31 cellular contexts compared by ENCODE assay signal in the genomic region with DNA sequence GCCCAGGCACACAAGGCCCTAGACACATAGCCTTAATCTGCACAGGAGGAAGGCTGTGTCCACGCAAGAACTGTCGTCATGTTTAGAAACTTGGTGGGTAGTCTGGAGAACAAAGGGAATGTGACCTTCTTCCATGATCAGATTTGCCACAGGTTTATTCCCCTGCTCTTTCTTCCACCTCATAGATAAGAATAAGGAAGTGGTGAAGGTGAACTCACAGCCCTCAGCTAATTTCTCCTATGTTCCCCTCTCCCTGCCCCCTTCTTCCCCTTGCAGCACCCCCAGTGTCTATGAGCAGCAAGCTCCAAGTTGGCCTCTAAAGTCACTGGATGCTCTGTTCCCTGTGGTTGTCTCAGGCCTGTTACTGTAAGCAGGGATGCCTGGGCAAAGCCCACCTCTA.
"Had no signal": no experiment of that assay in that cellular context is flagged by ENCODE, and none has a peak within 500 bp of the region (broad histone marks: within the 10 kb centered on the region; RNA-seq: fewer than 3 reads in every experiment).

No MANE protein-coding gene starts in this region.

- H3K27ac ChIP-seq: ascending aorta, esophagus muscularis mucosa, foreskin keratinocyte, gastrocnemius medialis, heart right ventricle, hepatocyte, WERI-Rb-1 had no signal

- H3K36me3 ChIP-seq: ascending aorta, esophagus muscularis mucosa, gastrocnemius medialis, heart right ventricle, WERI-Rb-1 had no signal

- H3K4me1 ChIP-seq: ascending aorta, esophagus muscularis mucosa, foreskin keratinocyte, gastrocnemius medialis, heart right ventricle had no signal

- FAIRE-seq: colon had no signal

- DNase-seq: activated B cell treated with CpG ODN at 0.5 μM for 24 hours; activated CD4-positive, alpha-beta T cell treated with anti-CD3 and anti-CD28 coated beads for 48 hours; activated CD4-positive, alpha-beta T cell treated with anti-CD3 and anti-CD28 coated beads, Interleukin-2, amount 50 U/mL, for 1 hour; activated CD4-positive, alpha-beta T cell treated with anti-CD3 and anti-CD28 coated beads, Interleukin-2, amount 50 U/mL, for 48 hours; activated CD8-positive, alpha-beta memory T cell treated with anti-CD3 and anti-CD28 coated beads, Interleukin-2, amount 50 U/mL, for 48 hours; activated CD8-positive, alpha-beta T cell treated with anti-CD3 and anti-CD28 coated beads for 36 hours; activated gamma-delta T cell; activated naive CD4-positive, alpha-beta T cell; activated naive CD4-positive, alpha-beta T cell treated with anti-CD3 and anti-CD28 coated beads, Interleukin-2, amount 10 ng/mL, durations not matched to agents 7 days and 5 days; activated naive CD8-positive, alpha-beta T cell treated with anti-CD3 and anti-CD28 coated beads, Interleukin-2, amount 10 ng/mL, durations not matched to agents 7 days and 5 days; activated T-cell treated with anti-CD3 and anti-CD28 coated beads for 4 hours; activated T-cell treated with anti-CD3 and anti-CD28 coated beads, Interleukin-2, amount 50 U/mL, for 24 hours; activated T-cell treated with anti-CD3 and anti-CD28 coated beads, Interleukin-2, amount 50 U/mL, for 72 hours; caudate nucleus; cortex of kidney; dermis blood vessel endothelial cell; effector CD4-positive, alpha-beta T cell; effector memory CD8-positive, alpha-beta T cell; erythroblast; gastrocnemius medialis; heart right ventricle; T-helper 17 cell; T1000; WERI-Rb-1 had no signal

- H3K4me3 ChIP-seq: ascending aorta, esophagus muscularis mucosa, gastrocnemius medialis, heart right ventricle, hepatocyte had no signal

- ATAC-seq: activated CD4-positive, CD25-positive, alpha-beta regulatory T cell treated with anti-CD3 and anti-CD28 coated beads, Interleukin-2, amount 50 U/mL, for 24 hours; activated CD8-positive, alpha-beta T cell treated with anti-CD3 and anti-CD28 coated beads for 36 hours; activated naive CD4-positive, alpha-beta T cell treated with anti-CD3 and anti-CD28 coated beads, Interleukin-2, amount 50 U/mL, for 72 hours; activated T-cell treated with anti-CD3 and anti-CD28 coated beads, Interleukin-2, amount 50 U/mL, for 72 hours; effector memory CD8-positive, alpha-beta T cell; gastrocnemius medialis; heart right ventricle; T-helper 17 cell had no signal

- H3K4me2 ChIP-seq: hepatocyte had no signal

- H2AFZ ChIP-seq: hepatocyte had no signal

- H3K79me2 ChIP-seq: hepatocyte had no signal

- H3K9me3 ChIP-seq: ascending aorta, esophagus muscularis mucosa, gastrocnemius medialis, heart right ventricle had no signal

- H3K27me3 ChIP-seq: ascending aorta, esophagus muscularis mucosa, foreskin keratinocyte, gastrocnemius medialis, hepatocyte had no signal
